Comparison of ENCODE assay signal across 12 cellular contexts in the genomic region with DNA sequence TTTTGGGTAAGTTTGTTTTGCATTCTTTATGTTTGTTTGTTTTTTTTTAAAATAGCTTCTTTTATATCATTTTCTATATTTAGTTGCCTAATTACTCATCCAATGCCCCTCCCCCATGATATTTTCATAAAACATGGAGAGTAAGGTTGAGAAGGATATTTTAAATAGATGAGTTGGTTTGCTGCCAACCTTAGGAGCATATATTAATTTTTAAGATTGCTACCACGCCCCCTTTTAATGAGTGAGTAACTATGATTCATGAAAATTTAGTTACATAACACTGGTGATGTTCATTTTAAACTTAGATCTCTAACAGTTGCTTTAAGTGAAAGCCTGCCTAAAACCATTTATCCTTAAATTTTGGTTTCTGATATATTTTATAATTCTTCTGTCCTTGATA. TPM values are rescaled to one million over a fixed set of nuclear protein-coding genes. Genes with fewer than 3 reads are reported as not detected.
A peak's percentile ranks its signal among the peaks of the same experiment; 100 is the strongest.
DNase-seq lines count a peak whose midpoint lies in the region; ATAC-seq and TF ChIP-seq lines count a peak whose summit lies in the region.
"Had no signal": no experiment of that assay in that cellular context is flagged by ENCODE, and none has a peak within 500 bp of the region (broad histone marks: within the 10 kb centered on the region; RNA-seq: fewer than 3 reads in every experiment).

No MANE protein-coding gene starts in this region.

- TF ChIP-seq CTCF in SK-N-SH (IDR thresholded peaks at IDR 0.05) (no peak), colonic mucosa (IDR thresholded peaks at IDR 0.05) (no peak), chondrocyte (IDR thresholded peaks at IDR 0.05) (no peak)

- H3K9ac ChIP-seq in SK-N-SH, result peak overlapping the region; percentile 26; the same call in 1 of the 2 replicates
- H3K9ac ChIP-seq in colonic mucosa (ENCODE audit: low read depth in 2 of 2, low read length in 2 of 2), result no peak overlapping the region

- no peaks in the 10 kb centered on the region for H3K27me3 Mint-ChIP-seq in activated naive CD4-positive, alpha-beta T cell treated with anti-CD3 and anti-CD28 coated beads, Interleukin-2, amount 10 ng/mL, durations not matched to agents 7 days and 5 days
- no peaks in the 10 kb centered on the region for H3K27me3 Mint-ChIP-seq in chondrocyte (ENCODE audit: low read depth)

- no peak overlapping the region for H2AFZ ChIP-seq in SK-N-SH (ENCODE audit: low read depth)

- peak overlapping the region; percentile 17; the same call in 1 of the 2 replicates for H3K4me2 ChIP-seq in SK-N-SH

- H3K79me2 ChIP-seq in SK-N-SH (ENCODE audit: insufficient read depth), result peaks cover 61% of the 10 kb centered on the region

- peaks cover 40% of the 10 kb centered on the region for H3F3A ChIP-seq in SK-N-SH (replicated peaks; ENCODE audit: insufficient read depth)

- peaks cover 69% of the 10 kb centered on the region for H3K36me3 Mint-ChIP-seq in activated naive CD4-positive, alpha-beta T cell treated with anti-CD3 and anti-CD28 coated beads, Interleukin-2, amount 10 ng/mL, durations not matched to agents 7 days and 5 days
- H3K36me3 Mint-ChIP-seq in stimulated activated effector memory CD8-positive, alpha-beta T cell treated with anti-CD3 and anti-CD28 coated beads, Interleukin-12 subunit alpha, Interleukin-12 subunit beta, amount 100 ng/mL, for 72 hours, result peaks cover 100% of the 10 kb centered on the region
- H3K36me3 Mint-ChIP-seq in chondrocyte (ENCODE audit: low read depth), result peaks cover 40% of the 10 kb centered on the region

- 22% methylated on average over 1 of the region's 1 CpG for WGBS in SK-N-SH (ENCODE audit: low lambda C conversion rate)

- peak overlapping the region; percentile 86 for H3K27ac Mint-ChIP-seq in activated naive CD4-positive, alpha-beta T cell treated with anti-CD3 and anti-CD28 coated beads, Interleukin-2, amount 10 ng/mL, durations not matched to agents 7 days and 5 days
- peak overlapping the region; percentile 80 for H3K27ac Mint-ChIP-seq in stimulated activated effector memory CD8-positive, alpha-beta T cell treated with anti-CD3 and anti-CD28 coated beads, Interleukin-12 subunit alpha, Interleukin-12 subunit beta, amount 100 ng/mL, for 72 hours
- H3K27ac Mint-ChIP-seq in chondrocyte (ENCODE audit: unreplicated experiment), result no peak overlapping the region

- H3K36me3 ChIP-seq in SK-N-SH (replicated peaks in 1 of 2; ENCODE audit: control insufficient read depth in 1 of 2, insufficient read depth in 2 of 2, low read length in 1 of 2) (peaks cover 42 to 81% of the 10 kb centered on the region in 2 experiments), colonic mucosa (no peaks in the 10 kb centered on the region)

- ATAC-seq in stimulated activated effector memory CD8-positive, alpha-beta T cell treated with anti-CD3 and anti-CD28 coated beads, Interleukin-12 subunit alpha, Interleukin-12 subunit beta, amount 100 ng/mL, for 72 hours, result no peak

- intact Hi-C loops in colonic mucosa (cut with DNase I), result no loop called here

- H3K4me3 ChIP-seq in SK-N-SH (ENCODE audit: low read depth in 2 of 2, low read length in 1 of 2) (no peak overlapping the region), colonic mucosa (no peak overlapping the region)

- peaks cover 62% of the 10 kb centered on the region for H3K4me1 Mint-ChIP-seq in activated naive CD4-positive, alpha-beta T cell treated with anti-CD3 and anti-CD28 coated beads, Interleukin-2, amount 10 ng/mL, durations not matched to agents 7 days and 5 days
- peaks cover 33% of the 10 kb centered on the region for H3K4me1 Mint-ChIP-seq in stimulated activated effector memory CD8-positive, alpha-beta T cell treated with anti-CD3 and anti-CD28 coated beads, Interleukin-12 subunit alpha, Interleukin-12 subunit beta, amount 100 ng/mL, for 72 hours
- H3K4me1 Mint-ChIP-seq in chondrocyte (ENCODE audit: low read depth), result peaks cover 13% of the 10 kb centered on the region

- H3K27me3 ChIP-seq in SK-N-SH (ENCODE audit: insufficient read depth) (no peaks in the 10 kb centered on the region), colonic mucosa (no peaks in the 10 kb centered on the region)

- peak overlapping the region in 1 of 2 experiments; percentile 82; a peak in 2 of 4 replicates for H3K27ac ChIP-seq in SK-N-SH (ENCODE audit: low read depth in 2 of 2, low read length in 1 of 2)
- H3K27ac ChIP-seq in colonic mucosa, result no peak overlapping the region

- no peak for DNase-seq in activated naive CD4-positive, alpha-beta T cell treated with anti-CD3 and anti-CD28 coated beads, Interleukin-2, amount 10 ng/mL, durations not matched to agents 7 days and 5 days
- DNase-seq in activated naive CD4-positive, alpha-beta T cell treated with Interleukin-2 at 50 U/mL for 16 hours, result no peak
- no peak for DNase-seq in SK-N-SH
- peak; percentile 30 for DNase-seq in dedifferentiated amniotic fluid mesenchymal stem cell (ENCODE audit: extremely low spot score)
- no peak for DNase-seq in stimulated activated effector memory CD8-positive, alpha-beta T cell treated with anti-CD3 and anti-CD28 coated beads, Interleukin-12 subunit alpha, Interleukin-12 subunit beta, amount 100 ng/mL, for 72 hours (ENCODE audit: low spot score in 2 of 2)
- DNase-seq in colonic mucosa, result no peak
- no peak for DNase-seq in stimulated activated CD4-positive, alpha-beta T cell treated with anti-CD3 and anti-CD28 coated beads, Interleukin-2, amount 100 ng/mL, for 48 hours
- DNase-seq in chondrocyte (ENCODE audit: low spot score), result no peak
- DNase-seq: DMS53; effector CD8-positive, alpha-beta T cell; glutamatergic neuron; NCI-H1417 had no signal

- peaks cover 3 to 14% of the 10 kb centered on the region in 2 experiments; a peak in 2 of 4 replicates for H3K4me1 ChIP-seq in SK-N-SH (ENCODE audit: control insufficient read depth in 1 of 2, insufficient read depth in 2 of 2, low read depth in 1 of 2, low read length in 1 of 2)
- no peaks in the 10 kb centered on the region for H3K4me1 ChIP-seq in colonic mucosa

- CTCF ChIA-PET in activated naive CD4-positive, alpha-beta T cell treated with anti-CD3 and anti-CD28 coated beads, Interleukin-2, amount 10 ng/mL, durations not matched to agents 7 days and 5 days (lab: Charles Lee), result no interaction called here
- CTCF ChIA-PET in SK-N-SH (lab: Yijun Ruan, JAX), result interaction anchor here (1.0 kb wide), 1 partner anchor 14 kb away, joined by 4 read pairs; no protein-coding TSS in a partner anchor

- TF ChIP-seq EP300 in SK-N-SH (IDR thresholded peaks at IDR 0.05; ENCODE audit: borderline replicate concordance in 1 of 2, low read depth in 1 of 2, low read length in 1 of 2), result peak in 1 of 2 experiments; percentile 10; a peak in 1 of 4 replicates

- POLR2A ChIA-PET in SK-N-SH (lab: Yijun Ruan, JAX), result interaction anchor here (1.0 kb wide), 1 partner anchor 87 kb away, joined by 5 read pairs; no protein-coding TSS in a partner anchor

- no peaks in the 10 kb centered on the region; the same call in 1 of the 2 replicates for H4K20me1 ChIP-seq in SK-N-SH (ENCODE audit: insufficient read depth)

- TF ChIP-seq RAD21 in SK-N-SH (IDR thresholded peaks at IDR 0.05; ENCODE audit: low read length), result no peak

- H3K9me2 ChIP-seq in SK-N-SH, result no peaks in the 10 kb centered on the region

- no peaks in the 10 kb centered on the region for H3K9me3 ChIP-seq in SK-N-SH
- no peaks in the 10 kb centered on the region for H3K9me3 ChIP-seq in colonic mucosa

- H3K9me3 Mint-ChIP-seq in activated naive CD4-positive, alpha-beta T cell treated with anti-CD3 and anti-CD28 coated beads, Interleukin-2, amount 10 ng/mL, durations not matched to agents 7 days and 5 days, result no peaks in the 10 kb centered on the region
- H3K9me3 Mint-ChIP-seq in stimulated activated effector memory CD8-positive, alpha-beta T cell treated with anti-CD3 and anti-CD28 coated beads, Interleukin-12 subunit alpha, Interleukin-12 subunit beta, amount 100 ng/mL, for 72 hours, result no peaks in the 10 kb centered on the region
- H3K9me3 Mint-ChIP-seq in chondrocyte (ENCODE audit: low read depth), result peaks cover 2% of the 10 kb centered on the region

- peak overlapping the region; percentile 27 for H3K4me3 Mint-ChIP-seq in activated naive CD4-positive, alpha-beta T cell treated with anti-CD3 and anti-CD28 coated beads, Interleukin-2, amount 10 ng/mL, durations not matched to agents 7 days and 5 days
- H3K4me3 Mint-ChIP-seq in stimulated activated effector memory CD8-positive, alpha-beta T cell treated with anti-CD3 and anti-CD28 coated beads, Interleukin-12 subunit alpha, Interleukin-12 subunit beta, amount 100 ng/mL, for 72 hours, result no peak overlapping the region
- no peak overlapping the region for H3K4me3 Mint-ChIP-seq in chondrocyte (ENCODE audit: unreplicated experiment)

TF ChIP-seq in SK-N-SH, 30 proteins besides CTCF, POLR2A, EP300 and RAD21 (continues in another document):
- TF ChIP-seq, protein P1, sequence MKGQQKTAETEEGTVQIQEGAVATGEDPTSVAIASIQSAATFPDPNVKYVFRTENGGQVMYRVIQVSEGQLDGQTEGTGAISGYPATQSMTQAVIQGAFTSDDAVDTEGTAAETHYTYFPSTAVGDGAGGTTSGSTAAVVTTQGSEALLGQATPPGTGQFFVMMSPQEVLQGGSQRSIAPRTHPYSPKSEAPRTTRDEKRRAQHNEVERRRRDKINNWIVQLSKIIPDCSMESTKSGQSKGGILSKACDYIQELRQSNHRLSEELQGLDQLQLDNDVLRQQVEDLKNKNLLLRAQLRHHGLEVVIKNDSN (IDR thresholded peaks at IDR 0.05; ENCODE audit: borderline replicate concordance, low read depth), result no peak
- no peak for TF ChIP-seq NRF1 (IDR thresholded peaks at IDR 0.05; ENCODE audit: low read depth, low read length)
- TF ChIP-seq TAF1 (IDR thresholded peaks at IDR 0.05; ENCODE audit: borderline replicate concordance, low read depth, low read length), result no peak
- TF ChIP-seq RXRA (IDR thresholded peaks at IDR 0.05; ENCODE audit: borderline replicate concordance, low read depth), result no peak

RNA-seq across cellular contexts. Expression of gene TMEM50A, which starts 18.7 kb away (rescaled TPM):
- 91.4 and 95.5 TPM in 2 replicates for polyA plus RNA-seq in SK-N-SH (2012; rRNA removed)
- polyA plus RNA-seq in SK-N-SH (2012; cell fraction: cytosol; rRNA removed), result 128 and 170 TPM in 2 replicates
- 23.4 and 39.5 TPM in 2 replicates for polyA plus RNA-seq in SK-N-SH (2012; cell fraction: nucleus; rRNA removed)
- 100 to 1,000 TPM; 113 to 126 TPM for total RNA-seq in colonic mucosa
- 137 to 145 TPM (median 138 TPM) in 3 replicates for total RNA-seq in chondrocyte
